Comparison of ENCODE assay signal across 19 cellular contexts in the genomic region with DNA sequence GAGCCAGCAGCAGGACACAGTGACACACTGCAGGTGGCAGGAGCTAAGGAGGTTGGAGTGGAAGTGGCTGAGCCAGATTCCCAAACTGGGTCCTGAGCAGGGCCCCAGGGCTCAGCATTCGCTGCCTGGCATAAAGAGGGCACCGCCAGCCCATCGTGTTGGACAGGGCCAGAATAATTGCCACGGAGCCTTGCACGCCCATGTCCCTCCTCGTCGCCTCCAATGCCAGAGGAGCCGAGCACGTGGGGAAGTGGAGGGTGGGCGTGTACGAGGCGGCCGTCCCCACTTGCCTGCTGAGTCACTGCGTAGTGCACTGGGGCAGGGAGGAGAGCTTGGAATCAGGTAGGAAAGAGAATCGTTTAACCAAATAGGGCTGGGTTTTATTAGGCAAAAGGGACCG. TPM values are rescaled to one million over a fixed set of nuclear protein-coding genes. Genes with fewer than 3 reads are reported as not detected.
"Had no signal": no experiment of that assay in that cellular context is flagged by ENCODE, and none has a peak within 500 bp of the region (broad histone marks: within the 10 kb centered on the region; RNA-seq: fewer than 3 reads in every experiment).

No MANE protein-coding gene starts in this region.

- H3K27me3 Mint-ChIP-seq: activated naive CD8-positive, alpha-beta T cell; dendritic cell treated with granulocyte-macrophage colony-stimulating factor and Interleukin-4, amounts not matched to agents 40 ng/mL and 50 ng/mL, for 4 days; stimulated activated naive CD8-positive, alpha-beta T cell treated with anti-CD3 and anti-CD28 coated beads, Interleukin-15, amount 100 ng/mL, for 72 hours; type B pancreatic cell had no signal

- H3K9me3 Mint-ChIP-seq: activated T-helper 1 cell treated with anti-CD3 and anti-CD28 coated beads, Interleukin-12 subunit alpha, Interleukin-12 subunit beta, Interleukin-2, Interleukin-4 antibody, amounts not matched to agents 30 ng/mL and 10 ng/mL and 1 ng/mL, durations not matched to agents 14 hours and 24 hours and 36 hours; dendritic cell treated with granulocyte-macrophage colony-stimulating factor and Interleukin-4, amounts not matched to agents 40 ng/mL and 50 ng/mL, for 4 days; natural killer cell; stimulated activated naive CD8-positive, alpha-beta T cell treated with anti-CD3 and anti-CD28 coated beads, Interleukin-15, amount 100 ng/mL, for 72 hours; T-helper 1 cell treated with Interleukin-12 subunit alpha and Interleukin-12 subunit beta and Interleukin-4 antibody, amounts not matched to agents 30 μg/mL and 1 μg/mL, for 36 hours; type B pancreatic cell had no signal

- DNase-seq: activated CD4-positive, alpha-beta T cell treated with anti-CD3 and anti-CD28 coated beads for 1 hour; activated CD4-positive, alpha-beta T cell treated with anti-CD3 and anti-CD28 coated beads, Interleukin-2, amount 50 U/mL, for 48 hours; activated gamma-delta T cell treated with Interleukin-2 at 50 U/mL for 16 hours; activated T-cell treated with anti-CD3 and anti-CD28 coated beads for 4 hours; effector memory CD4-positive, alpha-beta T cell; foreskin fibroblast; immature natural killer cell; natural killer cell; stimulated activated CD4-positive, alpha-beta T cell treated with anti-CD3 and anti-CD28 coated beads, Interleukin-2, amount 100 ng/mL, for 24 hours; stimulated activated naive CD8-positive, alpha-beta T cell treated with anti-CD3 and anti-CD28 coated beads, Interleukin-15, amount 100 ng/mL, for 72 hours had no signal

- H3K36me3 Mint-ChIP-seq: activated naive CD8-positive, alpha-beta T cell; natural killer cell had no signal

- H3K9me3 ChIP-seq: right atrium auricular region, SJSA1, suprapubic skin had no signal

- H3K4me3 ChIP-seq: right atrium auricular region, SJSA1, suprapubic skin had no signal

- ATAC-seq: natural killer cell; stimulated activated naive CD8-positive, alpha-beta T cell treated with anti-CD3 and anti-CD28 coated beads, Interleukin-15, amount 100 ng/mL, for 72 hours had no signal

- H3K27me3 ChIP-seq: right atrium auricular region, SJSA1, suprapubic skin had no signal

- H3K4me1 ChIP-seq: right atrium auricular region, SJSA1, suprapubic skin had no signal

- H3K4me1 Mint-ChIP-seq: immature natural killer cell; natural killer cell; stimulated activated naive CD8-positive, alpha-beta T cell treated with anti-CD3 and anti-CD28 coated beads, Interleukin-15, amount 100 ng/mL, for 72 hours had no signal

- H3K4me3 Mint-ChIP-seq: activated naive CD8-positive, alpha-beta T cell; activated T-helper 1 cell treated with anti-CD3 and anti-CD28 coated beads, Interleukin-12 subunit alpha, Interleukin-12 subunit beta, Interleukin-2, Interleukin-4 antibody, amounts not matched to agents 30 ng/mL and 10 ng/mL and 1 ng/mL, durations not matched to agents 14 hours and 24 hours and 36 hours; dendritic cell treated with granulocyte-macrophage colony-stimulating factor and Interleukin-4, amounts not matched to agents 40 ng/mL and 50 ng/mL, for 4 days; immature natural killer cell; natural killer cell; stimulated activated naive CD8-positive, alpha-beta T cell treated with anti-CD3 and anti-CD28 coated beads, Interleukin-15, amount 100 ng/mL, for 72 hours; T-helper 1 cell treated with Interleukin-12 subunit alpha and Interleukin-12 subunit beta and Interleukin-4 antibody, amounts not matched to agents 30 μg/mL and 1 μg/mL, for 36 hours; type B pancreatic cell had no signal

- H3K27ac Mint-ChIP-seq: activated naive CD8-positive, alpha-beta T cell; activated T-helper 1 cell treated with anti-CD3 and anti-CD28 coated beads, Interleukin-12 subunit alpha, Interleukin-12 subunit beta, Interleukin-2, Interleukin-4 antibody, amounts not matched to agents 30 ng/mL and 10 ng/mL and 1 ng/mL, durations not matched to agents 14 hours and 24 hours and 36 hours; dendritic cell treated with granulocyte-macrophage colony-stimulating factor and Interleukin-4, amounts not matched to agents 40 ng/mL and 50 ng/mL, for 4 days; immature natural killer cell; stimulated activated naive CD8-positive, alpha-beta T cell treated with anti-CD3 and anti-CD28 coated beads, Interleukin-15, amount 100 ng/mL, for 72 hours; T-helper 1 cell treated with Interleukin-12 subunit alpha and Interleukin-12 subunit beta and Interleukin-4 antibody, amounts not matched to agents 30 μg/mL and 1 μg/mL, for 36 hours; type B pancreatic cell had no signal

- H3K27ac ChIP-seq: right atrium auricular region, SJSA1, suprapubic skin, VCaP had no signal

RNA-seq across cellular contexts. Expression of a gene that starts 49.9 kb away (rescaled TPM):
- total RNA-seq: SJSA1 had no signal
